Comparison of ENCODE assay signal across 19 cellular contexts in genomic region chr9:113988951-113989780, GRCh38.
DNase-seq lines count a peak whose midpoint lies in the region; ATAC-seq and TF ChIP-seq lines count a peak whose summit lies in the region.
"Had no signal": no experiment of that assay in that cellular context is flagged by ENCODE, and none has a peak within 500 bp of the region (broad histone marks: within the 10 kb centered on the region; RNA-seq: fewer than 3 reads in every experiment).

No MANE protein-coding gene starts in this region.

- TF ChIP-seq POLR2A in Peyer's patch (IDR thresholded peaks at IDR 0.05), result no peak

- WGBS in lung, 2 donors, result 84 to 85% methylated on average over 14 of the region's 14 CpGs

- H3K9me3 ChIP-seq in Peyer's patch, result no peaks in the 10 kb centered on the region
- H3K9me3 ChIP-seq in lung (ENCODE audit: control insufficient read depth in 2 of 2, insufficient read depth in 1 of 2, low read length in 1 of 2), result no peaks in the 10 kb centered on the region
- H3K9me3 ChIP-seq in thoracic aorta, result no peaks in the 10 kb centered on the region
- H3K9me3 ChIP-seq: BLaER1 treated with 17β-estradiol and CSF1 and Interleukin-3, amounts not matched to agents 10 nM and 100 nM; MG63; upper lobe of right lung had no signal

- ATAC-seq in lung (ENCODE audit: insufficient read depth, low FRiP score) (peak; percentile 27), thoracic aorta (ENCODE audit: insufficient number of reproducible peaks, low FRiP score, low read depth) (peak; percentile 56), GM18517 (IDR thresholded peaks at IDR 0.05; ENCODE audit: unreplicated experiment) (no peak)
- ATAC-seq: upper lobe of right lung had no signal

- H3K4me3 ChIP-seq in Peyer's patch (no peak overlapping the region), lung (no peak overlapping the region), thoracic aorta (no peak overlapping the region)
- H3K4me3 ChIP-seq: BLaER1 treated with 17β-estradiol and CSF1 and Interleukin-3, amounts not matched to agents 10 nM and 100 nM; MG63; upper lobe of right lung had no signal

- peak in 2 of 3 donors; percentile 46 to 57 for DNase-seq in Peyer's patch
- peak; percentile 20 for DNase-seq in fibroblast of peridontal ligament (ENCODE audit: extremely low read depth)
- DNase-seq in lung (ENCODE audit: low spot score), result peak; percentile 39
- peak; percentile 52 for DNase-seq in thoracic aorta (ENCODE audit: low spot score)
- DNase-seq in activated T-cell treated with anti-CD3 and anti-CD28 coated beads for 4 hours, result no peak
- DNase-seq in germinal center (ENCODE audit: low spot score), result no peak
- DNase-seq in putamen (ENCODE audit: low spot score), result no peak
- DNase-seq: activated CD4-positive, alpha-beta T cell treated with anti-CD3 and anti-CD28 coated beads for 48 hours; activated naive CD8-positive, alpha-beta T cell treated with anti-CD3 and anti-CD28 coated beads, Interleukin-2, amount 10 ng/mL, durations not matched to agents 7 days and 5 days; activated T-cell treated with anti-CD3 and anti-CD28 coated beads, Interleukin-2, amount 50 U/mL, for 24 hours; DMS79 treated with DMSO at 0.1 percent for 48 hours; kidney glomerular epithelial cell; MG63; NCI-H2107; NCI-H774; T1000; upper lobe of right lung had no signal

- H3K36me3 ChIP-seq in Peyer's patch (no peaks in the 10 kb centered on the region), lung (ENCODE audit: control insufficient read depth in 2 of 2, insufficient read depth in 2 of 2, low read length in 2 of 2) (peaks cover 0 to 6% of the 10 kb centered on the region in 2 donors), thoracic aorta (no peaks in the 10 kb centered on the region)
- H3K36me3 ChIP-seq: MG63, upper lobe of right lung had no signal

- H3K27ac ChIP-seq in Peyer's patch (no peak overlapping the region), lung (ENCODE audit: low read depth in 1 of 2, low read length in 1 of 2) (peak overlapping the region in 1 of 2 donors; percentile 9), thoracic aorta (peak overlapping the region; percentile 65 to 68)
- H3K27ac ChIP-seq: upper lobe of right lung had no signal

- TF ChIP-seq CTCF in Peyer's patch (IDR thresholded peaks at IDR 0.05) (no peak), lung (IDR thresholded peaks at IDR 0.05; ENCODE audit: control extremely low read depth, extremely low read depth) (no peak), thoracic aorta (IDR thresholded peaks at IDR 0.05) (no peak)

- no peaks in the 10 kb centered on the region for H3K27me3 ChIP-seq in Peyer's patch
- H3K27me3 ChIP-seq in lung (ENCODE audit: control insufficient read depth, insufficient read depth), result no peaks in the 10 kb centered on the region
- no peaks in the 10 kb centered on the region for H3K27me3 ChIP-seq in thoracic aorta (replicated peaks; ENCODE audit: insufficient read depth)
- H3K27me3 ChIP-seq: BLaER1 treated with 17β-estradiol and CSF1 and Interleukin-3, amounts not matched to agents 10 nM and 100 nM; MG63; upper lobe of right lung had no signal

- H3K4me1 ChIP-seq in Peyer's patch, result peaks cover 0 to 3% (median 0%) of the 10 kb centered on the region in 4 donors
- peaks cover 11 to 31% of the 10 kb centered on the region in 2 donors for H3K4me1 ChIP-seq in lung (ENCODE audit: control insufficient read depth in 2 of 2, insufficient read depth in 2 of 2, low read length in 2 of 2)
- H3K4me1 ChIP-seq in thoracic aorta (ENCODE audit: control insufficient read depth in 1 of 2, low read depth in 2 of 2), result peaks cover 25 to 59% of the 10 kb centered on the region in 2 donors

Comparison
In these comparisons a context has a peak if more than half of its experiments do, and no peak if none do; other contexts are left out.
1. DNase-seq: peak in Peyer's patch (2 of 3), fibroblast of peridontal ligament (single experiment), lung (single experiment) and thoracic aorta (single experiment); none in activated T-cell treated with anti-CD3 and anti-CD28 coated beads for 4 hours (single experiment), germinal center (single experiment) and putamen (single experiment).
2. H3K27ac ChIP-seq: peak in thoracic aorta (2 of 2); none in Peyer's patch (0 of 4).